ENCODE assay signal across 16 cellular contexts in genomic region chr17:17171991-17172939, GRCh38. TPM values are rescaled to one million over a fixed set of nuclear protein-coding genes. Genes with fewer than 3 reads are reported as not detected.
DNase-seq lines count a peak whose midpoint lies in the region; ATAC-seq and TF ChIP-seq lines count a peak whose summit lies in the region.
"Had no signal": no experiment of that assay in that cellular context is flagged by ENCODE, and none has a peak within 500 bp of the region (broad histone marks: within the 10 kb centered on the region; RNA-seq: fewer than 3 reads in every experiment).

No MANE protein-coding gene starts in this region.

- peaks cover 8 to 31% of the 10 kb centered on the region in 2 donors for H3K36me3 ChIP-seq in body of pancreas (replicated peaks in 1 of 2; ENCODE audit: insufficient read depth in 1 of 2, low read depth in 2 of 2)

- H3K36me3 Mint-ChIP-seq in natural killer cell, result no peaks in the 10 kb centered on the region
- H3K36me3 Mint-ChIP-seq in natural killer cell treated with Interleukin-12 subunit alpha and Interleukin-12 subunit beta and Interleukin-15 and Interleukin-18, amount 100 ng/mL, for 72 hours, result peaks cover 5% of the 10 kb centered on the region
- H3K36me3 Mint-ChIP-seq in immature natural killer cell, result peaks cover 11 to 34% (median 11%) of the 10 kb centered on the region in 3 donors

- H3K27me3 ChIP-seq in body of pancreas, result no peaks in the 10 kb centered on the region

- H3K4me1 Mint-ChIP-seq in natural killer cell (peaks cover 29 to 34% of the 10 kb centered on the region in 2 donors), immature natural killer cell (peaks cover 28 to 39% of the 10 kb centered on the region in 2 donors)
- peaks cover 22 to 29% of the 10 kb centered on the region in 2 donors for H3K4me1 Mint-ChIP-seq in natural killer cell treated with Interleukin-12 subunit alpha and Interleukin-12 subunit beta and Interleukin-15 and Interleukin-18, amount 100 ng/mL, for 72 hours (ENCODE audit: low read depth in 2 of 2)

- no peak overlapping the region for H3K27ac ChIP-seq in body of pancreas

- TF ChIP-seq CTCF in natural killer cell (IDR thresholded peaks at IDR 0.05), result no peak
- no peak for TF ChIP-seq CTCF in body of pancreas (IDR thresholded peaks at IDR 0.05)

- H3K27me3 Mint-ChIP-seq in natural killer cell (ENCODE audit: low read depth in 2 of 2) (no peaks in the 10 kb centered on the region), immature natural killer cell (ENCODE audit: low read depth in 3 of 3) (peaks cover 0 to 1% (median 0%) of the 10 kb centered on the region in 3 donors)
- H3K27me3 Mint-ChIP-seq in natural killer cell treated with Interleukin-12 subunit alpha and Interleukin-12 subunit beta and Interleukin-15 and Interleukin-18, amount 100 ng/mL, for 72 hours, result no peaks in the 10 kb centered on the region

- no peak for DNase-seq in natural killer cell
- DNase-seq in natural killer cell treated with Interleukin-12 subunit alpha and Interleukin-12 subunit beta and Interleukin-15 and Interleukin-18, amount 100 ng/mL, for 72 hours (ENCODE audit: low spot score), result no peak
- DNase-seq in body of pancreas, result peak in 1 of 4 donors; percentile 23
- DNase-seq in immature natural killer cell, result no peak
- DNase-seq in activated gamma-delta T cell (lab: John Stamatoyannopoulos, UW), result no peak
- DNase-seq: activated CD4-positive, alpha-beta T cell treated with anti-CD3 and anti-CD28 coated beads, Interleukin-2, amount 50 U/mL, for 48 hours; AML-193; amygdala; erythroblast; MM.1S; occipital lobe; stimulated activated CD4-positive, alpha-beta T cell treated with anti-CD3 and anti-CD28 coated beads, Interleukin-1b, Interleukin-23, amount 100 ng/mL, for 48 hours; SW 1271 had no signal

- no peak overlapping the region for H3K4me3 Mint-ChIP-seq in natural killer cell
- no peak overlapping the region for H3K4me3 Mint-ChIP-seq in natural killer cell treated with Interleukin-12 subunit alpha and Interleukin-12 subunit beta and Interleukin-15 and Interleukin-18, amount 100 ng/mL, for 72 hours
- H3K4me3 Mint-ChIP-seq in immature natural killer cell, result peak overlapping the region in 4 of 5 donors; percentile 40 to 75 (median 60)

- H3K27ac Mint-ChIP-seq in natural killer cell (peak overlapping the region; percentile 46 to 57), immature natural killer cell (peak overlapping the region; percentile 15 to 87 (median 73))
- no peak overlapping the region for H3K27ac Mint-ChIP-seq in natural killer cell treated with Interleukin-12 subunit alpha and Interleukin-12 subunit beta and Interleukin-15 and Interleukin-18, amount 100 ng/mL, for 72 hours

- no peak for TF ChIP-seq POLR2A in body of pancreas (IDR thresholded peaks at IDR 0.05)

- 80 to 87% methylated on average over 14 to 26 of the region's 26 CpGs for WGBS in body of pancreas, 2 donors

- H3K4me1 ChIP-seq in body of pancreas, result peaks cover 5% of the 10 kb centered on the region

- no peak overlapping the region for H3K4me3 ChIP-seq in body of pancreas

- no peaks in the 10 kb centered on the region for H3K9me3 ChIP-seq in body of pancreas

- no peaks in the 10 kb centered on the region for H3K9me3 Mint-ChIP-seq in natural killer cell
- no peaks in the 10 kb centered on the region for H3K9me3 Mint-ChIP-seq in natural killer cell treated with Interleukin-12 subunit alpha and Interleukin-12 subunit beta and Interleukin-15 and Interleukin-18, amount 100 ng/mL, for 72 hours
- no peaks in the 10 kb centered on the region for H3K9me3 Mint-ChIP-seq in immature natural killer cell

- ATAC-seq in natural killer cell (peak in 1 of 3 donors; percentile 17), body of pancreas (peak; percentile 39), HG02938 (IDR thresholded peaks at IDR 0.05; ENCODE audit: unreplicated experiment) (no peak), HG03520 (IDR thresholded peaks at IDR 0.05; ENCODE audit: unreplicated experiment) (no peak), GM21367 (IDR thresholded peaks at IDR 0.05; ENCODE audit: unreplicated experiment) (no peak)
- ATAC-seq in natural killer cell treated with Interleukin-12 subunit alpha and Interleukin-12 subunit beta and Interleukin-15 and Interleukin-18, amount 100 ng/mL, for 72 hours, result no peak

- intact Hi-C loops in natural killer cell (cut with micrococcal nuclease) (no loop called here), body of pancreas (cut with DNase I) (no loop called here)

RNA-seq across cellular contexts. Expression of gene PLD6, which starts 33.9 kb away (rescaled TPM):
- total RNA-seq in natural killer cell (1 to 10 TPM in 1 of 3 donors, under 1 TPM in 2; 0.45 to 1.7 (median 0.84) TPM), body of pancreas (1 to 10 TPM; 3.6 to 6.6 TPM)
- 10 to 100 TPM in 1 of 2 donors, 1 to 10 TPM in 1; 3.4 to 18.2 TPM for total RNA-seq in natural killer cell treated with Interleukin-12 subunit alpha and Interleukin-12 subunit beta and Interleukin-15 and Interleukin-18, amount 100 ng/mL, for 72 hours
- polyA plus RNA-seq in immature natural killer cell, result 1 to 10 TPM in 2 of 3 donors, under 1 TPM in 1; 0.41 to 2.5 (median 1.4) TPM

Comparison
In these comparisons a context has a peak if more than half of its experiments do, and no peak if none do; other contexts are left out.
1. H3K27ac Mint-ChIP-seq: peak in natural killer cell (2 of 2) and immature natural killer cell (6 of 6); none in natural killer cell treated with Interleukin-12 subunit alpha and Interleukin-12 subunit beta and Interleukin-15 and Interleukin-18, amount 100 ng/mL, for 72 hours (0 of 2).
2. H3K4me3 Mint-ChIP-seq: peak in immature natural killer cell (4 of 5); none in natural killer cell (single experiment) and natural killer cell treated with Interleukin-12 subunit alpha and Interleukin-12 subunit beta and Interleukin-15 and Interleukin-18, amount 100 ng/mL, for 72 hours (single experiment).